23 cellular contexts compared by ENCODE assay signal in genomic region chr6:67629268-67629667, GRCh38.
A peak's percentile ranks its signal among the peaks of the same experiment; 100 is the strongest.
DNase-seq lines count a peak whose midpoint lies in the region; ATAC-seq, FAIRE-seq and TF ChIP-seq lines count a peak whose summit lies in the region.
"Had no signal": no experiment of that assay in that cellular context is flagged by ENCODE, and none has a peak within 500 bp of the region (broad histone marks: within the 10 kb centered on the region; RNA-seq: fewer than 3 reads in every experiment).

No MANE protein-coding gene starts in this region.

- H3K4me2 ChIP-seq in K562 (ENCODE audit: insufficient read depth, low read length), result no peak overlapping the region

- FAIRE-seq in K562 (lab: Jason Lieb, UNC), result no peak

- no peak for TF ChIP-seq POLR2A in NB4 (IDR thresholded peaks at IDR 0.05; ENCODE audit: extremely low read depth, insufficient read length)
- TF ChIP-seq POLR2A in K562 (conservative IDR thresholded peaks at IDR 0.05), result no peak

- no peaks in the 10 kb centered on the region for H3K79me2 ChIP-seq in K562 (ENCODE audit: control insufficient read depth, insufficient read depth, low read length)

- H3K36me3 ChIP-seq in K562 (ENCODE audit: control insufficient read depth, insufficient read depth, low read length), result no peaks in the 10 kb centered on the region
- H3K36me3 ChIP-seq: gastrocnemius medialis, MG63, transverse colon had no signal

- BruUV-seq in K562 (replicated peaks; lab: Mats Ljungman, UMichigan), result no TSS peak

- no peak for ATAC-seq in K562
- ATAC-seq in HG02588 (IDR thresholded peaks at IDR 0.05; ENCODE audit: unreplicated experiment), result no peak
- ATAC-seq: gastrocnemius medialis; stimulated activated effector memory CD8-positive, alpha-beta T cell treated with anti-CD3 and anti-CD28 coated beads, Interleukin-12 subunit alpha, Interleukin-12 subunit beta, amount 100 ng/mL, for 72 hours had no signal

- H3K27ac ChIP-seq in K562 (ENCODE audit: extremely low read depth, low read depth, low read length), result no peak overlapping the region
- H3K27ac ChIP-seq: gastrocnemius medialis, transverse colon had no signal

- H3K4me3 ChIP-seq in AG04449 (ENCODE audit: low read depth, low read length) (no peak overlapping the region), NB4 (ENCODE audit: low read depth, low read length) (no peak overlapping the region), K562 (no peak overlapping the region), foreskin fibroblast (ENCODE audit: low read depth in 1 of 2, low read length in 2 of 2) (peak overlapping the region in 1 of 2 donors; percentile 8)
- H3K4me3 ChIP-seq: gastrocnemius medialis, MG63, transverse colon had no signal

- in situ Hi-C loops in K562 (cut with MboI), result no loop called here

- DNase-seq in AG04449 (ENCODE audit: low read depth, low spot score) (peak; percentile 26), NB4 (ENCODE audit: low read depth) (peak; percentile 44), K562 (ENCODE audit: extremely low read depth in 1 of 4, low spot score in 3 of 4) (no peak), foreskin fibroblast (peak; percentile 87 to 90), Kasumi-1 (lab: John Stamatoyannopoulos, UW) (no peak), NCI-H146 treated with DMSO at 0.1 percent for 48 hours (lab: John Stamatoyannopoulos, UW; ENCODE audit: unreplicated experiment) (no peak), Ammon's horn (ENCODE audit: low spot score) (no peak)
- DNase-seq: ACHN; activated B cell treated with CpG ODN at 0.5 μM for 24 hours; caudate nucleus; CD4-positive, alpha-beta memory T cell; effector CD8-positive, alpha-beta T cell; gastrocnemius medialis; left cardiac atrium; MG63; NCI-H2029 treated with DMSO at 0.1 percent for 48 hours; NCI-H510A; Right ventricle myocardium superior; stimulated activated CD4-positive, alpha-beta T cell treated with anti-CD3 and anti-CD28 coated beads, Interleukin-15, amount 100 ng/mL, for 24 hours; T-helper 2 cell; transverse colon had no signal

- no peak overlapping the region for H3K9ac ChIP-seq in K562 (ENCODE audit: insufficient read depth in 1 of 2, low read depth in 2 of 2, low read length in 2 of 2)

- peak overlapping the region; percentile 5; the same call in 1 of the 2 replicates for H2AFZ ChIP-seq in K562 (ENCODE audit: low read depth, low read length)

- intact Hi-C loops in K562 (cut with micrococcal nuclease), result no loop called here

- no peak for TF ChIP-seq EP300 in K562 (IDR thresholded peaks at IDR 0.05; ENCODE audit: low read length)

- no peaks in the 10 kb centered on the region for H3K27me3 ChIP-seq in K562 (ENCODE audit: control insufficient read depth in 2 of 2, insufficient read depth in 2 of 2, low read length in 2 of 2)
- H3K27me3 ChIP-seq: gastrocnemius medialis, MG63, transverse colon had no signal

- TF ChIP-seq CTCF in AG04449 (IDR thresholded peaks at IDR 0.05; ENCODE audit: insufficient read depth, low read length, missing control alignments), result no peak
- no peak for TF ChIP-seq CTCF in NB4 (IDR thresholded peaks at IDR 0.05; ENCODE audit: low read depth, low read length)
- no peak for TF ChIP-seq CTCF in K562 (IDR thresholded peaks at IDR 0.05 in 2 of 3, conservative IDR thresholded peaks at IDR 0.05 in 1 of 3; ENCODE audit: insufficient read depth in 2 of 3, low read depth in 1 of 3, low read length in 3 of 3)
- TF ChIP-seq CTCF in foreskin fibroblast (IDR thresholded peaks at IDR 0.05; ENCODE audit: low read depth, low read length), result no peak

- POLR2A ChIA-PET in AG04449 (lab: Yijun Ruan, JAX), result no interaction called here
- POLR2A ChIA-PET in K562 (lab: Yijun Ruan, JAX), result no interaction called here

- no peaks in the 10 kb centered on the region for H3K4me1 ChIP-seq in K562 (replicated peaks in 1 of 2; ENCODE audit: control insufficient read depth in 2 of 2, insufficient read depth in 2 of 2, low read length in 2 of 2)
- H3K4me1 ChIP-seq: gastrocnemius medialis, transverse colon had no signal

- no peak for TF ChIP-seq RAD21 in K562 (CRISPR knock-in tag; conservative IDR thresholded peaks at IDR 0.05 in 1 of 2, IDR thresholded peaks at IDR 0.05 in 1 of 2)

- CTCF ChIA-PET in AG04449 (lab: Yijun Ruan, JAX) (no interaction called here), K562 (lab: Yijun Ruan, JAX; ENCODE audit: low intra/inter-chr PET ratio) (no interaction called here)

- no peaks in the 10 kb centered on the region for H3K9me1 ChIP-seq in K562 (ENCODE audit: control insufficient read depth, insufficient read depth, low read length)

- no peaks in the 10 kb centered on the region for H4K20me1 ChIP-seq in K562 (replicated peaks; ENCODE audit: control insufficient read depth, insufficient read depth, low read length)

- H3K9me3 ChIP-seq in K562 (replicated peaks; ENCODE audit: control insufficient read depth, insufficient read depth, low read depth, low read length), result 0 out of 2 replicates have a peak, but pooled peaks cover under 1% of the 10 kb centered on the region
- H3K9me3 ChIP-seq: gastrocnemius medialis, MG63 had no signal

TF ChIP-seq in K562, 482 proteins besides CTCF, POLR2A, EP300 and RAD21 (continues in another document):
- TF ChIP-seq FOXP4 (CRISPR knock-in tag; IDR thresholded peaks at IDR 0.05; ENCODE audit: borderline replicate concordance) (no peak), ZBTB34 (CRISPR knock-in tag; IDR thresholded peaks at IDR 0.05) (no peak), GTF2F1 (IDR thresholded peaks at IDR 0.05; ENCODE audit: low read depth, low read length) (no peak), VEZF1 (CRISPR knock-in tag; IDR thresholded peaks at IDR 0.05) (no peak), SP2 (IDR thresholded peaks at IDR 0.05; ENCODE audit: extremely low read depth, low read depth, low read length, poor library complexity, severe bottlenecking) (no peak), BRF1 (IDR thresholded peaks at IDR 0.05; ENCODE audit: borderline replicate concordance, extremely low read depth, insufficient read length) (no peak), CHD2 (IDR thresholded peaks at IDR 0.05; ENCODE audit: low read depth, low read length) (no peak), ZEB2 (IDR thresholded peaks at IDR 0.05) (no peak), TOE1 (IDR thresholded peaks at IDR 0.05; ENCODE audit: borderline replicate concordance) (no peak), TOE1 (CRISPR knock-in tag; IDR thresholded peaks at IDR 0.05; ENCODE audit: borderline replicate concordance, low read depth) (no peak), TCFL5 (CRISPR knock-in tag; conservative IDR thresholded peaks at IDR 0.05) (no peak), ZNF408 (CRISPR knock-in tag; IDR thresholded peaks at IDR 0.05; ENCODE audit: low read depth) (no peak), GTF2B (IDR thresholded peaks at IDR 0.05; ENCODE audit: extremely low read depth, insufficient read length) (no peak)

Comparison
In these comparisons a context has a peak if more than half of its experiments do, and no peak if none do; other contexts are left out.
1. DNase-seq: peak in AG04449 (single experiment), NB4 (single experiment) and foreskin fibroblast (2 of 2); none in K562 (0 of 4), Kasumi-1 (0 of 2), NCI-H146 treated with DMSO at 0.1 percent for 48 hours (single experiment) and Ammon's horn (single experiment).